Comparison of ENCODE assay signal across 2 cellular contexts in genomic region chr19:14116918-14117578, GRCh38.
TF ChIP-seq lines count a peak whose summit lies in the region.

No MANE protein-coding gene starts in this region.

TF ChIP-seq in endothelial cell of umbilical vein, 7 proteins besides CTCF, POLR2A, EP300 and RAD21:
- TF ChIP-seq FOS (IDR thresholded peaks at IDR 0.05; ENCODE audit: borderline replicate concordance, insufficient read depth, low read length) (no peak), EZH2 (IDR thresholded peaks at IDR 0.05; ENCODE audit: borderline replicate concordance, low read depth, low read length, severe bottlenecking) (no peak), JUN (IDR thresholded peaks at IDR 0.05; ENCODE audit: borderline replicate concordance, insufficient read depth, insufficient read length, low read depth) (no peak), POLR2AphosphoS5 (IDR thresholded peaks at IDR 0.05; ENCODE audit: insufficient read depth, low read depth, low read length) (no peak), MAX (IDR thresholded peaks at IDR 0.05; ENCODE audit: insufficient read depth, insufficient read length) (no peak), MYC (IDR thresholded peaks at IDR 0.05; ENCODE audit: low read depth, low read length) (no peak), GATA2 (IDR thresholded peaks at IDR 0.05; ENCODE audit: insufficient read depth, insufficient read length, low read depth, low read length) (no peak)

TF ChIP-seq in neural cell, 6 proteins besides CTCF, POLR2A, EP300 and RAD21:
- no peak for TF ChIP-seq POLR2AphosphoS5 (IDR thresholded peaks at IDR 0.05)
- TF ChIP-seq REST (IDR thresholded peaks at IDR 0.05; ENCODE audit: borderline replicate concordance), result no peak
- TF ChIP-seq MXI1 (conservative IDR thresholded peaks at IDR 0.05; ENCODE audit: poor library complexity, severe bottlenecking), result no peak
- TF ChIP-seq SMC3 (conservative IDR thresholded peaks at IDR 0.05; ENCODE audit: poor library complexity), result no peak
- TF ChIP-seq EZH2 (IDR thresholded peaks at IDR 0.05; ENCODE audit: borderline replicate concordance, insufficient read depth, low read length, poor library complexity, severe bottlenecking), result no peak
- no peak for TF ChIP-seq TAF1 (IDR thresholded peaks at IDR 0.05; ENCODE audit: low read depth)
